ENCODE assay signal across 1 cellular context in genomic region chr2:238864207-238865014, GRCh38.
TF ChIP-seq lines count a peak whose summit lies in the region.

No MANE protein-coding gene starts in this region.

TF ChIP-seq in H1, 55 proteins besides CTCF, POLR2A, EP300 and RAD21 (continued from another document):
- TF ChIP-seq CHD7 (IDR thresholded peaks at IDR 0.05; ENCODE audit: insufficient replicate concordance, low read length) (no peak), MAX (IDR thresholded peaks at IDR 0.05) (peak; percentile 60), JUND (IDR thresholded peaks at IDR 0.05; ENCODE audit: low read length) (peak; percentile 86; the same call in 1 of the 2 replicates), KDM5A (IDR thresholded peaks at IDR 0.05; ENCODE audit: low read length) (no peak), E2F6 (IDR thresholded peaks at IDR 0.05) (peak; percentile 73), HDAC2 (IDR thresholded peaks at IDR 0.05; ENCODE audit: borderline replicate concordance in 1 of 2, low read depth in 2 of 2, low read length in 2 of 2) (no peak), ATF3 (IDR thresholded peaks at IDR 0.05; ENCODE audit: insufficient read depth, low read depth, low read length) (no peak), SP1 (IDR thresholded peaks at IDR 0.05; ENCODE audit: low read depth, low read length) (peak; percentile 70), ASH2L (IDR thresholded peaks at IDR 0.05; ENCODE audit: low read length) (peak; percentile 50), TAF7 (optimal IDR thresholded peaks at IDR 0.05; ENCODE audit: borderline replicate concordance, low read depth, low read length) (no peak), KDM4A (IDR thresholded peaks at IDR 0.05; ENCODE audit: low read depth, low read length, severe bottlenecking) (no peak)
TF ChIP-seq in H1: peak in this region for 7.
